1 cellular context compared by ENCODE assay signal in genomic region chr9:126591083-126591482, GRCh38.
TF ChIP-seq lines count a peak whose summit lies in the region.

No MANE protein-coding gene starts in this region.

TF ChIP-seq in WTC11, 78 proteins besides CTCF, POLR2A, EP300 and RAD21 (continued from another document):
- TF ChIP-seq ZNF532 (CRISPR knock-in tag; IDR thresholded peaks at IDR 0.05; ENCODE audit: borderline replicate concordance) (no peak), FOXJ3 (CRISPR knock-in tag; IDR thresholded peaks at IDR 0.05; ENCODE audit: borderline replicate concordance) (no peak), NR1H2 (CRISPR knock-in tag; IDR thresholded peaks at IDR 0.05) (no peak)
